16 cellular contexts compared by ENCODE assay signal in genomic region chr10:103576862-103577261, GRCh38.
DNase-seq lines count a peak whose midpoint lies in the region; ATAC-seq and TF ChIP-seq lines count a peak whose summit lies in the region.
"Had no signal": no experiment of that assay in that cellular context is flagged by ENCODE, and none has a peak within 500 bp of the region (broad histone marks: within the 10 kb centered on the region; RNA-seq: fewer than 3 reads in every experiment).

No MANE protein-coding gene starts in this region.

- H3K27me3 Mint-ChIP-seq in progenitor cell of endocrine pancreas (no peaks in the 10 kb centered on the region), mesothelial cell of epicardium (ENCODE audit: low read depth) (peaks cover 9% of the 10 kb centered on the region), endodermal cell (ENCODE audit: insufficient read depth) (peaks cover 4% of the 10 kb centered on the region)
- H3K27me3 Mint-ChIP-seq in activated naive CD8-positive, alpha-beta T cell treated with anti-CD3 and anti-CD28 coated beads, Interleukin-2, amount 50 U/mL, for 24 hours: no peaks in the 10 kb centered on the region

- H3K4me1 Mint-ChIP-seq in progenitor cell of endocrine pancreas (ENCODE audit: low read depth) (peaks cover 55% of the 10 kb centered on the region), mesothelial cell of epicardium (peaks cover 5% of the 10 kb centered on the region), endodermal cell (peaks cover 20% of the 10 kb centered on the region)
- no peaks in the 10 kb centered on the region for H3K4me1 Mint-ChIP-seq in activated naive CD8-positive, alpha-beta T cell treated with anti-CD3 and anti-CD28 coated beads, Interleukin-2, amount 50 U/mL, for 24 hours

- H3K36me3 Mint-ChIP-seq in progenitor cell of endocrine pancreas (ENCODE audit: insufficient read depth) (no peaks in the 10 kb centered on the region), mesothelial cell of epicardium (no peaks in the 10 kb centered on the region), endodermal cell (ENCODE audit: low read depth) (no peaks in the 10 kb centered on the region)
- H3K36me3 Mint-ChIP-seq in activated naive CD8-positive, alpha-beta T cell treated with anti-CD3 and anti-CD28 coated beads, Interleukin-2, amount 50 U/mL, for 24 hours (ENCODE audit: low read depth): no peaks in the 10 kb centered on the region

- H3K9ac ChIP-seq in endodermal cell (ENCODE audit: extremely low read depth, low read length, poor library complexity, severe bottlenecking): no peak overlapping the region

- H3K27me3 ChIP-seq in SJCRH30: no peaks in the 10 kb centered on the region
- H3K27me3 ChIP-seq in endodermal cell (ENCODE audit: control insufficient read depth, insufficient read depth, low read length, poor library complexity, severe bottlenecking): no peaks in the 10 kb centered on the region
- H3K27me3 ChIP-seq: hepatocyte had no signal

- no peaks in the 10 kb centered on the region for H3K9me3 ChIP-seq in SJCRH30 (replicated peaks)
- H3K9me3 ChIP-seq in endodermal cell (ENCODE audit: control insufficient read depth, low read length): no peaks in the 10 kb centered on the region

- H3K4me3 Mint-ChIP-seq in progenitor cell of endocrine pancreas (ENCODE audit: low read depth): no peak overlapping the region
- H3K4me3 Mint-ChIP-seq in activated naive CD8-positive, alpha-beta T cell treated with anti-CD3 and anti-CD28 coated beads, Interleukin-2, amount 50 U/mL, for 24 hours: no peak overlapping the region
- H3K4me3 Mint-ChIP-seq in mesothelial cell of epicardium: no peak overlapping the region
- no peak overlapping the region for H3K4me3 Mint-ChIP-seq in endodermal cell

- no peaks in the 10 kb centered on the region for H3K9me3 Mint-ChIP-seq in progenitor cell of endocrine pancreas (ENCODE audit: low read depth)
- H3K9me3 Mint-ChIP-seq in activated naive CD8-positive, alpha-beta T cell treated with anti-CD3 and anti-CD28 coated beads, Interleukin-2, amount 50 U/mL, for 24 hours: no peaks in the 10 kb centered on the region
- no peaks in the 10 kb centered on the region for H3K9me3 Mint-ChIP-seq in mesothelial cell of epicardium
- H3K9me3 Mint-ChIP-seq in endodermal cell: no peaks in the 10 kb centered on the region

- peaks cover 43% of the 10 kb centered on the region for H3K4me1 ChIP-seq in SJCRH30
- H3K4me1 ChIP-seq in endodermal cell (ENCODE audit: control insufficient read depth, insufficient read depth, low read length): peaks cover 4% of the 10 kb centered on the region

- H3K27ac Mint-ChIP-seq in progenitor cell of endocrine pancreas: peak overlapping the region; percentile 90
- no peak overlapping the region for H3K27ac Mint-ChIP-seq in activated naive CD8-positive, alpha-beta T cell treated with anti-CD3 and anti-CD28 coated beads, Interleukin-2, amount 50 U/mL, for 24 hours
- H3K27ac Mint-ChIP-seq in mesothelial cell of epicardium: no peak overlapping the region
- no peak overlapping the region for H3K27ac Mint-ChIP-seq in endodermal cell

- no peak for ATAC-seq in activated naive CD8-positive, alpha-beta T cell treated with anti-CD3 and anti-CD28 coated beads, Interleukin-2, amount 50 U/mL, for 24 hours

- 75 to 92% methylated on average over 2 of the region's 2 CpGs for WGBS in endodermal cell (ENCODE audit: insufficient coverage in 1 of 2, insufficient read length in 1 of 2), 2 experiments

- H3K36me3 ChIP-seq in SJCRH30: no peaks in the 10 kb centered on the region
- H3K36me3 ChIP-seq in endodermal cell (ENCODE audit: control insufficient read depth, insufficient read depth, low read length): no peaks in the 10 kb centered on the region

- peak overlapping the region; percentile 75 for H3K27ac ChIP-seq in SJCRH30
- no peak overlapping the region for H3K27ac ChIP-seq in endodermal cell (ENCODE audit: low read depth, low read length)
- H3K27ac ChIP-seq: hepatocyte, HL-60 had no signal

- no peak for TF ChIP-seq CTCF in progenitor cell of endocrine pancreas (IDR thresholded peaks at IDR 0.05; ENCODE audit: unreplicated experiment)
- no peak for TF ChIP-seq CTCF in mesothelial cell of epicardium (IDR thresholded peaks at IDR 0.05; ENCODE audit: unreplicated experiment)
- TF ChIP-seq CTCF in endodermal cell (conservative IDR thresholded peaks at IDR 0.05): no peak

- peak; percentile 45 for DNase-seq in DMS153 treated with DMSO at 0.1 percent for 48 hours (lab: John Stamatoyannopoulos, UW; ENCODE audit: unreplicated experiment)
- peak; percentile 54 for DNase-seq in NCI-H2029 (lab: John Stamatoyannopoulos, UW)
- DNase-seq in SJCRH30: peak; percentile 83 to 89
- no peak for DNase-seq in progenitor cell of endocrine pancreas (ENCODE audit: low spot score, unreplicated experiment)
- DNase-seq in activated naive CD8-positive, alpha-beta T cell treated with anti-CD3 and anti-CD28 coated beads, Interleukin-2, amount 50 U/mL, for 24 hours: no peak
- DNase-seq in mesothelial cell of epicardium (ENCODE audit: low spot score in 2 of 2, unreplicated experiment in 2 of 2): no peak
- DNase-seq in endodermal cell: no peak
- DNase-seq: activated CD4-positive, alpha-beta T cell treated with anti-CD3 and anti-CD28 coated beads for 4 hours; activated naive CD4-positive, alpha-beta T cell treated with Interleukin-2 at 50 U/mL for 16 hours; aorta; H7; KBM-7; NCI-H1105; substantia nigra had no signal

- H3K4me3 ChIP-seq in SJCRH30 (no peak overlapping the region), endodermal cell (ENCODE audit: low read length) (no peak overlapping the region)
- H3K4me3 ChIP-seq: hepatocyte had no signal

Comparison
In these comparisons a context has a peak if more than half of its experiments do, and no peak if none do; other contexts are left out.
1. DNase-seq: peak in DMS153 treated with DMSO at 0.1 percent for 48 hours (single experiment), NCI-H2029 (single experiment) and SJCRH30 (2 of 2); none in progenitor cell of endocrine pancreas (single experiment), activated naive CD8-positive, alpha-beta T cell treated with anti-CD3 and anti-CD28 coated beads, Interleukin-2, amount 50 U/mL, for 24 hours (single experiment), mesothelial cell of epicardium (0 of 2) and endodermal cell (single experiment).